Comparison of ENCODE assay signal across 1 cellular context in the genomic region with DNA sequence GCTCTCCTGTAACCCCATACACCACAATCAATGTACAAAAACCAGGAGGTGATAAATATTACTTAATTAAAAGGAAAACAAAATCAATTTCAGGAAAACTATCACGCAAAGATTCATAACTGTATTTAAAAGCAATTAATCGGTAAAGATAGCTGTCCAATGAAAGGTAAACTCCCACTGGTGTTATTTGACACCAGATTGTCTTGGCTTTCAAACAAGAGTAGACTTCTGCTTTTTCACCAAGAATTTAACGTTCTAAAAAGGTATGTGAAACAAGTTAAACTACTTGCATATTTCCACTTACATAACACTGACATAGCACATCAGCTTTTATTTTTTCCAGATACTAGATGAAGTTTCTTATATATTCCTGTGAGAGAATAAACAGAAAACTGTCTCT.
TF ChIP-seq lines count a peak whose summit lies in the region.

No MANE protein-coding gene starts in this region.

TF ChIP-seq in endothelial cell of umbilical vein, 7 proteins besides CTCF, POLR2A, EP300 and RAD21 (continued from another document):
- TF ChIP-seq MYC (IDR thresholded peaks at IDR 0.05; ENCODE audit: low read depth, low read length): no peak
- TF ChIP-seq GATA2 (IDR thresholded peaks at IDR 0.05; ENCODE audit: insufficient read depth, insufficient read length, low read depth, low read length): no peak
- TF ChIP-seq FOS (IDR thresholded peaks at IDR 0.05; ENCODE audit: borderline replicate concordance, insufficient read depth, low read length): no peak
- no peak for TF ChIP-seq EZH2 (IDR thresholded peaks at IDR 0.05; ENCODE audit: borderline replicate concordance, low read depth, low read length, severe bottlenecking)
- TF ChIP-seq, protein P1, sequence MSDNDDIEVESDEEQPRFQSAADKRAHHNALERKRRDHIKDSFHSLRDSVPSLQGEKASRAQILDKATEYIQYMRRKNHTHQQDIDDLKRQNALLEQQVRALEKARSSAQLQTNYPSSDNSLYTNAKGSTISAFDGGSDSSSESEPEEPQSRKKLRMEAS (IDR thresholded peaks at IDR 0.05; ENCODE audit: insufficient read depth, insufficient read length): no peak
